9 cellular contexts compared by ENCODE assay signal in genomic region chr6:157762636-157763035, GRCh38.
DNase-seq lines count a peak whose midpoint lies in the region; ATAC-seq and TF ChIP-seq lines count a peak whose summit lies in the region.
"Had no signal": no experiment of that assay in that cellular context is flagged by ENCODE, and none has a peak within 500 bp of the region (broad histone marks: within the 10 kb centered on the region; RNA-seq: fewer than 3 reads in every experiment).

No MANE protein-coding gene starts in this region.

- peak overlapping the region; percentile 85 for H3K9ac ChIP-seq in mesenchymal stem cell (ENCODE audit: low read length)

- peak overlapping the region; percentile 94 for H3K27ac ChIP-seq in mesenchymal stem cell (ENCODE audit: low read length, poor library complexity, severe bottlenecking)
- H3K27ac ChIP-seq in WERI-Rb-1: no peak overlapping the region

- no peak overlapping the region for H3K23ac ChIP-seq in mesenchymal stem cell (ENCODE audit: low read length in 2 of 2)

- H2BK120ac ChIP-seq in mesenchymal stem cell (ENCODE audit: low read depth, low read length): no peak overlapping the region

- peaks cover 40% of the 10 kb centered on the region for H3K4me1 ChIP-seq in mesenchymal stem cell (ENCODE audit: control insufficient read depth, insufficient read depth, low read depth, low read length)

- H3K9me3 Mint-ChIP-seq in IgD-negative memory B cell: no peaks in the 10 kb centered on the region
- H3K9me3 Mint-ChIP-seq in activated naive CD8-positive, alpha-beta T cell treated with anti-CD3 and anti-CD28 coated beads, Interleukin-2, amount 50 U/mL, for 24 hours: no peaks in the 10 kb centered on the region

- H3K36me3 Mint-ChIP-seq in IgD-negative memory B cell: peaks cover 2% of the 10 kb centered on the region
- H3K36me3 Mint-ChIP-seq in activated naive CD8-positive, alpha-beta T cell treated with anti-CD3 and anti-CD28 coated beads, Interleukin-2, amount 50 U/mL, for 24 hours (ENCODE audit: low read depth): peaks cover 5% of the 10 kb centered on the region

- peaks cover 0 to 7% of the 10 kb centered on the region in 2 experiments for H3K36me3 ChIP-seq in mesenchymal stem cell (ENCODE audit: control insufficient read depth in 1 of 2, insufficient read depth in 2 of 2, low read depth in 1 of 2, low read length in 2 of 2)
- no peaks in the 10 kb centered on the region for H3K36me3 ChIP-seq in WERI-Rb-1

- H2AK5ac ChIP-seq in mesenchymal stem cell (ENCODE audit: low read length, severe bottlenecking): peak overlapping the region; percentile 94

- H3K4me3 ChIP-seq in mesenchymal stem cell (ENCODE audit: insufficient read depth in 1 of 2, low read depth in 1 of 2, low read length in 2 of 2): no peak overlapping the region
- no peak overlapping the region for H3K4me3 ChIP-seq in WERI-Rb-1 (ENCODE audit: low read depth, low read length)

- no peak for ATAC-seq in activated naive CD8-positive, alpha-beta T cell treated with anti-CD3 and anti-CD28 coated beads, Interleukin-2, amount 50 U/mL, for 24 hours
- ATAC-seq in GM21447 (IDR thresholded peaks at IDR 0.05; ENCODE audit: unreplicated experiment): no peak
- ATAC-seq: Right ventricle myocardium inferior had no signal

- peak overlapping the region; percentile 14 for H4K91ac ChIP-seq in mesenchymal stem cell (ENCODE audit: low read length)

- peaks cover 41 to 75% (median 64%) of the 10 kb centered on the region in 3 donors for H3K4me1 Mint-ChIP-seq in IgD-negative memory B cell
- H3K4me1 Mint-ChIP-seq in activated naive CD8-positive, alpha-beta T cell treated with anti-CD3 and anti-CD28 coated beads, Interleukin-2, amount 50 U/mL, for 24 hours: peaks cover 96% of the 10 kb centered on the region

- no peak for TF ChIP-seq CTCF in WERI-Rb-1 (IDR thresholded peaks at IDR 0.05; ENCODE audit: low read depth, low read length)

- peak overlapping the region in 3 of 4 donors; percentile 22 to 90 (median 87) for H3K4me3 Mint-ChIP-seq in IgD-negative memory B cell
- H3K4me3 Mint-ChIP-seq in activated naive CD8-positive, alpha-beta T cell treated with anti-CD3 and anti-CD28 coated beads, Interleukin-2, amount 50 U/mL, for 24 hours: peak overlapping the region; percentile 69

- H2AFZ ChIP-seq in mesenchymal stem cell (ENCODE audit: low read depth, low read length): no peak overlapping the region

- H3K27me3 Mint-ChIP-seq in IgD-negative memory B cell: peaks cover 1% of the 10 kb centered on the region
- H3K27me3 Mint-ChIP-seq in activated naive CD8-positive, alpha-beta T cell treated with anti-CD3 and anti-CD28 coated beads, Interleukin-2, amount 50 U/mL, for 24 hours: peaks cover 5% of the 10 kb centered on the region

- no peak overlapping the region for H3K4me2 ChIP-seq in mesenchymal stem cell (ENCODE audit: low read length, poor library complexity, severe bottlenecking)

- H2BK12ac ChIP-seq in mesenchymal stem cell (ENCODE audit: low read length in 2 of 2): peak overlapping the region; percentile 76 to 81

- H3K27ac Mint-ChIP-seq in IgD-negative memory B cell: peak overlapping the region in 2 of 3 donors; percentile 12 to 97
- H3K27ac Mint-ChIP-seq in activated naive CD8-positive, alpha-beta T cell treated with anti-CD3 and anti-CD28 coated beads, Interleukin-2, amount 50 U/mL, for 24 hours: peak overlapping the region; percentile 96

- H3K27me3 ChIP-seq in mesenchymal stem cell (ENCODE audit: control insufficient read depth in 1 of 2, insufficient read depth in 1 of 2, low read length in 2 of 2) (no peaks in the 10 kb centered on the region), WERI-Rb-1 (ENCODE audit: insufficient read depth, low read depth, severe bottlenecking) (no peaks in the 10 kb centered on the region)

- DNase-seq in CD1c-positive myeloid dendritic cell (ENCODE audit: extremely low spot score) (peak; percentile 23), mesenchymal stem cell (no peak), NCI-H2107 treated with DMSO at 0.1 percent for 48 hours (lab: John Stamatoyannopoulos, UW; ENCODE audit: unreplicated experiment) (no peak), WERI-Rb-1 (no peak), SKM-1 treated with dmso at 0.1 percent for 144 hours (lab: John Stamatoyannopoulos, UW; ENCODE audit: unreplicated experiment) (no peak)
- DNase-seq in activated naive CD8-positive, alpha-beta T cell treated with anti-CD3 and anti-CD28 coated beads, Interleukin-2, amount 50 U/mL, for 24 hours: no peak

- no peaks in the 10 kb centered on the region for H3K79me1 ChIP-seq in mesenchymal stem cell (replicated peaks; ENCODE audit: low read length, poor library complexity, severe bottlenecking)

- H4K8ac ChIP-seq in mesenchymal stem cell (ENCODE audit: low read length): no peak overlapping the region

- H2BK15ac ChIP-seq in mesenchymal stem cell (ENCODE audit: low read depth, poor library complexity, severe bottlenecking): no peak overlapping the region

- peak overlapping the region; percentile 50 for H2BK5ac ChIP-seq in mesenchymal stem cell (ENCODE audit: low read depth, low read length, poor library complexity, severe bottlenecking)

- WGBS in mesenchymal stem cell: 64% methylated on average over 7 of the region's 7 CpGs

- H3K4ac ChIP-seq in mesenchymal stem cell (ENCODE audit: low read depth in 1 of 2, low read length in 2 of 2): peak overlapping the region in 1 of 2 experiments; percentile 45

- H3K9me3 ChIP-seq in mesenchymal stem cell (ENCODE audit: control insufficient read depth, low read length) (no peaks in the 10 kb centered on the region), WERI-Rb-1 (ENCODE audit: severe bottlenecking) (no peaks in the 10 kb centered on the region)

- H3K14ac ChIP-seq in mesenchymal stem cell (ENCODE audit: low read length in 2 of 2): no peak overlapping the region

- peak overlapping the region; percentile 52 to 64 for H3K18ac ChIP-seq in mesenchymal stem cell (ENCODE audit: low read depth in 1 of 2, low read length in 2 of 2)
